ENCODE assay signal across 13 cellular contexts in the genomic region with DNA sequence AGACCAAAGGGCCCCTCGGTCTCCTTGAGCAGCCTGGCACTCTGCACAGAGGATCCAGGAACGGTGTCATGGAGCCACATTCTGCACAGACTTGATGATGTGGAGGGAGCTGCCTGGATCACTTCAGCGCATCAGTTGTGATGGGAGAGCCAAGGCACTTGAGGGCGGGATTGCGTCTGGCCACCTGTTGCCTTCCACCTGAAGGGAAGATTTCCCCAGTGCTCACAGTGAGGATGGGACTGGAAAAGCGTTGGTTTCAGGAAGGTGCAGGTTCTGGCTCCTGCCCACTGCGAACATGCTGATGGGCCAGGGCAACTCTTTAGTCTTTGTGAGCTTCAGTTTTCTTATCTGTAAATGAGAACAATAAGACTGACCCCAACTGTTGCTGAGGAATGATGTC. TPM values are rescaled to one million over a fixed set of nuclear protein-coding genes. Genes with fewer than 3 reads are reported as not detected.
DNase-seq lines count a peak whose midpoint lies in the region; TF ChIP-seq lines count a peak whose summit lies in the region.
"Had no signal": no experiment of that assay in that cellular context is flagged by ENCODE, and none has a peak within 500 bp of the region (broad histone marks: within the 10 kb centered on the region; RNA-seq: fewer than 3 reads in every experiment).

No MANE protein-coding gene starts in this region.

- peak overlapping the region; percentile 44 for H3K4me3 Mint-ChIP-seq in activated naive CD8-positive, alpha-beta T cell
- H3K4me3 Mint-ChIP-seq: central memory CD8-positive, alpha-beta T cell had no signal

- H3K9me2 ChIP-seq in DOHH2 (replicated peaks; ENCODE audit: control insufficient read depth, low read length): no peaks in the 10 kb centered on the region

- H4K8ac ChIP-seq in mesendoderm (ENCODE audit: low read depth, low read length): no peak overlapping the region

- H3K4me3 ChIP-seq in BLaER1: no peak overlapping the region
- peak overlapping the region; percentile 96; the same call in 1 of the 2 replicates for H3K4me3 ChIP-seq in DOHH2 (ENCODE audit: low read length)
- H3K4me3 ChIP-seq in mesendoderm (ENCODE audit: low read length): no peak overlapping the region
- H3K4me3 ChIP-seq: transverse colon had no signal

- H4K5ac ChIP-seq in mesendoderm (ENCODE audit: low read length): no peak overlapping the region

- H3K36me3 Mint-ChIP-seq in activated naive CD8-positive, alpha-beta T cell: peaks cover 2% of the 10 kb centered on the region

- no peak overlapping the region for H3K18ac ChIP-seq in mesendoderm (ENCODE audit: low read length)

- DNase-seq in mesendoderm (no peak), COLO668 (lab: John Stamatoyannopoulos, UW; ENCODE audit: unreplicated experiment) (no peak), DMS53 (lab: John Stamatoyannopoulos, UW) (no peak), NCI-H526 treated with DMSO at 0.1 percent for 48 hours (lab: John Stamatoyannopoulos, UW) (no peak)
- DNase-seq in central memory CD4-positive, alpha-beta T cell: no peak
- DNase-seq: NCI-H2029, NCI-H69 had no signal

- H2BK15ac ChIP-seq in mesendoderm (replicated peaks; ENCODE audit: low read depth): no peak overlapping the region

- H3K4ac ChIP-seq in mesendoderm (ENCODE audit: low read depth, low read length): no peak overlapping the region

- H4K20me1 ChIP-seq in BLaER1: peaks cover 72% of the 10 kb centered on the region
- peaks cover 18% of the 10 kb centered on the region; the same call in 1 of the 2 replicates for H4K20me1 ChIP-seq in DOHH2 (ENCODE audit: control insufficient read depth, insufficient read depth, low read depth, low read length)

- H3F3A ChIP-seq in DOHH2 (ENCODE audit: control insufficient read depth, insufficient read depth): peaks cover 13% of the 10 kb centered on the region

- H3K4me2 ChIP-seq in BLaER1: peak overlapping the region; percentile 98; the same call in 1 of the 2 replicates
- H3K4me2 ChIP-seq in DOHH2 (ENCODE audit: low read length): peak overlapping the region; percentile 94
- no peak overlapping the region for H3K4me2 ChIP-seq in mesendoderm (ENCODE audit: low read length)

- no CpG with 5 or more reads among the region's 7 CpGs for WGBS in mesendoderm (ENCODE audit: extremely low coverage, insufficient coverage, low lambda C conversion rate)

- H3K56ac ChIP-seq in mesendoderm (ENCODE audit: low read length): peak overlapping the region; percentile 42

- peaks cover 31% of the 10 kb centered on the region for H3K4me1 Mint-ChIP-seq in activated naive CD8-positive, alpha-beta T cell (ENCODE audit: low read depth)

- H2BK5ac ChIP-seq in mesendoderm (ENCODE audit: low read length): no peak overlapping the region

- TF ChIP-seq CTCF in DOHH2 (IDR thresholded peaks at IDR 0.05; ENCODE audit: low read depth, low read length, poor library complexity, severe bottlenecking): no peak

- H3K79me2 ChIP-seq in DOHH2 (ENCODE audit: control insufficient read depth, low read length): peaks cover 74% of the 10 kb centered on the region
- H3K79me2 ChIP-seq in mesendoderm (ENCODE audit: control insufficient read depth, insufficient read depth, low read length): peaks cover 28% of the 10 kb centered on the region

- H3K36me3 ChIP-seq in BLaER1 (peaks cover 64% of the 10 kb centered on the region), DOHH2 (ENCODE audit: control insufficient read depth, low read length) (peaks cover 80% of the 10 kb centered on the region), mesendoderm (ENCODE audit: control insufficient read depth, insufficient read depth, low read length) (peaks cover 15% of the 10 kb centered on the region)

- no peak overlapping the region for H3K27ac Mint-ChIP-seq in activated naive CD8-positive, alpha-beta T cell
- H3K27ac Mint-ChIP-seq: B cell had no signal

- no peak overlapping the region for H3K23ac ChIP-seq in mesendoderm (ENCODE audit: low read length)

- H3K9me3 Mint-ChIP-seq in activated naive CD8-positive, alpha-beta T cell (ENCODE audit: low read depth): no peaks in the 10 kb centered on the region
- H3K9me3 Mint-ChIP-seq: central memory CD8-positive, alpha-beta T cell had no signal

- H3K27ac ChIP-seq in BLaER1 (0 out of 2 replicates have a peak overlapping the region, but pooled peaks have one; percentile 16), DOHH2 (ENCODE audit: low read depth, low read length) (no peak overlapping the region), mesendoderm (ENCODE audit: low read depth, low read length) (no peak overlapping the region)

- H3K27me3 Mint-ChIP-seq in activated naive CD8-positive, alpha-beta T cell: no peaks in the 10 kb centered on the region
- H3K27me3 Mint-ChIP-seq: B cell; central memory CD8-positive, alpha-beta T cell had no signal

- H3K9me3 ChIP-seq in BLaER1 (no peaks in the 10 kb centered on the region), DOHH2 (ENCODE audit: control insufficient read depth, insufficient read depth, low read length) (no peaks in the 10 kb centered on the region)
- H3K9me3 ChIP-seq: transverse colon had no signal

- no peak overlapping the region for H2AK5ac ChIP-seq in mesendoderm (ENCODE audit: low read length)

- H3K27me3 ChIP-seq in BLaER1 (no peaks in the 10 kb centered on the region), DOHH2 (ENCODE audit: control insufficient read depth, low read length) (no peaks in the 10 kb centered on the region), mesendoderm (ENCODE audit: insufficient read depth, low read length, poor library complexity) (no peaks in the 10 kb centered on the region)
- H3K27me3 ChIP-seq: transverse colon had no signal

- peaks cover 38% of the 10 kb centered on the region for H3K79me1 ChIP-seq in mesendoderm (ENCODE audit: low read length)

- H3K4me1 ChIP-seq in BLaER1: peaks cover 39% of the 10 kb centered on the region
- peaks cover 33% of the 10 kb centered on the region for H3K4me1 ChIP-seq in DOHH2 (ENCODE audit: control insufficient read depth, low read length)
- no peaks in the 10 kb centered on the region for H3K4me1 ChIP-seq in mesendoderm (ENCODE audit: control insufficient read depth, low read depth, low read length)

- H3K9ac ChIP-seq in BLaER1 (peak overlapping the region; percentile 11; the same call in 1 of the 2 replicates), mesendoderm (ENCODE audit: low read length) (no peak overlapping the region)

- H2BK120ac ChIP-seq in mesendoderm (ENCODE audit: low read depth, low read length): no peak overlapping the region

RNA-seq across cellular contexts. Expression of gene RER1, which starts 2.6 kb away (rescaled TPM):
- 78.4 TPM for polyA plus RNA-seq in mesendoderm (2013, experiment 1 of 2)
- 82.3 TPM for polyA plus RNA-seq in mesendoderm (2013, experiment 2 of 2)

RNA-seq across cellular contexts. Expression of gene MORN1, which starts 2.9 kb away (rescaled TPM):
- 2.1 TPM for polyA plus RNA-seq in mesendoderm (2013, experiment 1 of 2)
- 1.6 TPM for polyA plus RNA-seq in mesendoderm (2013, experiment 2 of 2)

RNA-seq across cellular contexts. Expression of gene PEX10, which starts 18.1 kb away (rescaled TPM):
- 17.5 TPM for polyA plus RNA-seq in mesendoderm (2013, experiment 1 of 2)
- polyA plus RNA-seq in mesendoderm (2013, experiment 2 of 2): 18.3 TPM
